ENCODE assay signal across 8 cellular contexts in genomic region chr4:110518889-110519490, GRCh38. TPM values are rescaled to one million over a fixed set of nuclear protein-coding genes. Genes with fewer than 3 reads are reported as not detected.
DNase-seq lines count a peak whose midpoint lies in the region; ATAC-seq and TF ChIP-seq lines count a peak whose summit lies in the region.

No MANE protein-coding gene starts in this region.

- no peak for ATAC-seq in activated CD8-positive, alpha-beta T cell treated with anti-CD3 and anti-CD28 coated beads for 36 hours
- no peak for ATAC-seq in GM18867 (IDR thresholded peaks at IDR 0.05; ENCODE audit: unreplicated experiment)
- ATAC-seq in HG03280 (IDR thresholded peaks at IDR 0.05; ENCODE audit: unreplicated experiment) = no peak

- POLR2A ChIA-PET in activated CD8-positive, alpha-beta T cell treated with anti-CD3 and anti-CD28 coated beads for 36 hours (lab: Charles Lee) = no interaction called here

- H3K27me3 Mint-ChIP-seq in activated CD8-positive, alpha-beta T cell treated with anti-CD3 and anti-CD28 coated beads for 36 hours = peaks cover 7% of the 10 kb centered on the region
- H3K27me3 Mint-ChIP-seq in immature natural killer cell (ENCODE audit: low read depth in 3 of 3) = peaks cover 0 to 8% (median 0%) of the 10 kb centered on the region in 3 donors

- H3K4me1 ChIP-seq in uterus = no peaks in the 10 kb centered on the region

- H3K27ac ChIP-seq in uterus = no peak overlapping the region

- intact Hi-C loops in activated CD8-positive, alpha-beta T cell treated with anti-CD3 and anti-CD28 coated beads for 36 hours (cut with micrococcal nuclease) = loop anchor here (5.0 kb wide), 1 partner anchor 202 kb away; no protein-coding TSS in a partner anchor
- intact Hi-C loops in uterus (cut with DNase I; ENCODE audit: low total_unique reads) = loop anchor here (10.0 kb wide), 1 partner anchor 514 kb away; no protein-coding TSS in a partner anchor

- no peaks in the 10 kb centered on the region for H3K36me3 Mint-ChIP-seq in activated CD8-positive, alpha-beta T cell treated with anti-CD3 and anti-CD28 coated beads for 36 hours (ENCODE audit: low read depth)
- no peaks in the 10 kb centered on the region for H3K36me3 Mint-ChIP-seq in immature natural killer cell

- peak; percentile 87 for TF ChIP-seq CTCF in activated CD8-positive, alpha-beta T cell treated with anti-CD3 and anti-CD28 coated beads for 36 hours (IDR thresholded peaks at IDR 0.05)
- peak; percentile 34 to 56 (median 48) for TF ChIP-seq CTCF in uterus (IDR thresholded peaks at IDR 0.05)

- H3K27me3 ChIP-seq in uterus = no peaks in the 10 kb centered on the region

- H3K4me1 Mint-ChIP-seq in activated CD8-positive, alpha-beta T cell treated with anti-CD3 and anti-CD28 coated beads for 36 hours (ENCODE audit: low read depth) = peaks cover 16% of the 10 kb centered on the region
- H3K4me1 Mint-ChIP-seq in immature natural killer cell = peaks cover 13 to 20% of the 10 kb centered on the region in 2 donors

- H3K9me3 Mint-ChIP-seq in activated CD8-positive, alpha-beta T cell treated with anti-CD3 and anti-CD28 coated beads for 36 hours = no peaks in the 10 kb centered on the region
- no peaks in the 10 kb centered on the region for H3K9me3 Mint-ChIP-seq in immature natural killer cell

- no peak for TF ChIP-seq POLR2A in uterus (IDR thresholded peaks at IDR 0.05)

- DNase-seq in NCI-H1417 (lab: John Stamatoyannopoulos, UW) (peak; percentile 10 to 54 (median 21)), NCI-H1417 treated with DMSO at 0.1 percent for 48 hours (lab: John Stamatoyannopoulos, UW) (no peak), HT-29 (ENCODE audit: low spot score) (peak; percentile 65), immature natural killer cell (peak; percentile 9 to 30 (median 14)), uterus (no peak)
- peak; percentile 29 for DNase-seq in activated CD8-positive, alpha-beta T cell treated with anti-CD3 and anti-CD28 coated beads for 36 hours

- no peak overlapping the region for H3K4me3 Mint-ChIP-seq in activated CD8-positive, alpha-beta T cell treated with anti-CD3 and anti-CD28 coated beads for 36 hours
- no peak overlapping the region for H3K4me3 Mint-ChIP-seq in immature natural killer cell

- H3K27ac Mint-ChIP-seq in activated CD8-positive, alpha-beta T cell treated with anti-CD3 and anti-CD28 coated beads for 36 hours = no peak overlapping the region
- no peak overlapping the region for H3K27ac Mint-ChIP-seq in immature natural killer cell

- CTCF ChIA-PET in activated CD8-positive, alpha-beta T cell treated with anti-CD3 and anti-CD28 coated beads for 36 hours (lab: Charles Lee) = interaction anchor here (1.0 to 9.9 kb wide), 9 partner anchors 7 to 521 kb away, joined by 3 to 194 read pairs (median 6); no protein-coding TSS in a partner anchor

- H3K4me3 ChIP-seq in uterus = no peak overlapping the region

- H3K9me3 ChIP-seq in uterus = no peaks in the 10 kb centered on the region

- H3K36me3 ChIP-seq in uterus = no peaks in the 10 kb centered on the region

RNA-seq across cellular contexts. Expression of gene ENPEP, which starts 43.0 kb away (rescaled TPM):
- 0.39 and 0.61 TPM in 2 replicates for total RNA-seq in HT-29 (2014; rRNA removed; shearing (Covaris generic))
- total RNA-seq in activated CD8-positive, alpha-beta T cell treated with anti-CD3 and anti-CD28 coated beads for 36 hours = under 1 TPM in 1 of 2 experiments, not detected in 1; 0.05 TPM
- not detected for polyA plus RNA-seq in immature natural killer cell
- total RNA-seq in uterus = 10 to 100 TPM in 2 of 4 donors, 1 to 10 TPM in 2; 5.9 to 43.3 (median 14.1) TPM

Comparison
In these comparisons a context has a peak if more than half of its experiments do, and no peak if none do; other contexts are left out.
1. DNase-seq: peak in NCI-H1417 (3 of 3), HT-29 (single experiment), activated CD8-positive, alpha-beta T cell treated with anti-CD3 and anti-CD28 coated beads for 36 hours (single experiment) and immature natural killer cell (3 of 3); none in NCI-H1417 treated with DMSO at 0.1 percent for 48 hours (single experiment) and uterus (0 of 2).